Comparison of ENCODE assay signal across 12 cellular contexts in the genomic region with DNA sequence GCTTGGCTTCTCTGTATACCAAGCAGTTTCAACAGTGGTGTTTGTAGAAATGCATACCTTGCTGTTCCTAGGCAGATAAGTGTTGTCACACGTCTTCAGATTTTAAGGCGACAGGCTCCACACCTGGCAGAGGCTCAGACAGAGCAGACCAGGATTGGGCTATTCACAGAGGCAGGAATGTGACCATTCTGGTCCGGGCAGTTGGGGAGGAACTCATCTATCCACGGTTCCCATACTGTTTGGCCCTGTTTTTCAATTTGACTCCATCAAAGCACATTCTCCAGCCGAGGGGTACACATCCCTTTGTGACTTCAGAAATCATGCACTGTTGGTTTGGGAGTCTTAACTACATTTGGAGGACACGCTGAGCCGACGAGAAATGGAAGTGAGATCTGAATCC. TPM values are rescaled to one million over a fixed set of nuclear protein-coding genes. Genes with fewer than 3 reads are reported as not detected.
DNase-seq lines count a peak whose midpoint lies in the region; ATAC-seq and TF ChIP-seq lines count a peak whose summit lies in the region.
"Had no signal": no experiment of that assay in that cellular context is flagged by ENCODE, and none has a peak within 500 bp of the region (broad histone marks: within the 10 kb centered on the region; RNA-seq: fewer than 3 reads in every experiment).

No MANE protein-coding gene starts in this region.

- DNase-seq in epithelial cell of esophagus (ENCODE audit: low read depth) (peak; percentile 86), mucosa of descending colon (peak in 2 of 3 donors; percentile 73 to 77), Peyer's patch (no peak), activated gamma-delta T cell treated with Interleukin-2 at 50 U/mL for 16 hours (no peak), NCI-H82 (lab: John Stamatoyannopoulos, UW) (no peak)
- DNase-seq in activated naive CD4-positive, alpha-beta T cell (lab: John Stamatoyannopoulos, UW): no peak
- DNase-seq: activated gamma-delta T cell, NCI-H1930, tibial artery had no signal

- H3K9ac ChIP-seq in HUES64 (ENCODE audit: low read depth, low read length): peak overlapping the region; percentile 70

- no peaks in the 10 kb centered on the region for H3K36me3 ChIP-seq in HUES64 (ENCODE audit: insufficient read depth, low read length)
- no peaks in the 10 kb centered on the region for H3K36me3 ChIP-seq in mucosa of descending colon (ENCODE audit: low read depth)
- H3K36me3 ChIP-seq in Peyer's patch: no peaks in the 10 kb centered on the region
- H3K36me3 ChIP-seq: tibial artery had no signal

- H3K27me3 ChIP-seq in HUES64 (ENCODE audit: insufficient read depth, low read length): no peaks in the 10 kb centered on the region
- no peaks in the 10 kb centered on the region for H3K27me3 ChIP-seq in Peyer's patch
- H3K27me3 ChIP-seq: tibial artery had no signal

- no peak for TF ChIP-seq POLR2A in Peyer's patch (IDR thresholded peaks at IDR 0.05)

- H3K27ac ChIP-seq in 22Rv1: 0 out of 2 replicates have a peak overlapping the region, but pooled peaks have one; percentile 5
- peak overlapping the region; percentile 84 for H3K27ac ChIP-seq in HUES64 (ENCODE audit: low read depth, low read length)
- no peak overlapping the region for H3K27ac ChIP-seq in Peyer's patch

- TF ChIP-seq CTCF in 22Rv1 (IDR thresholded peaks at IDR 0.05) (no peak), epithelial cell of esophagus (IDR thresholded peaks at IDR 0.05; ENCODE audit: insufficient read depth, low read depth, low read length, missing control alignments) (no peak), mucosa of descending colon (IDR thresholded peaks at IDR 0.05) (no peak), Peyer's patch (IDR thresholded peaks at IDR 0.05) (no peak)

- peak overlapping the region; percentile 46 for H3K4me3 ChIP-seq in HUES64 (ENCODE audit: low read length)
- peak overlapping the region; percentile 53 for H3K4me3 ChIP-seq in epithelial cell of esophagus (ENCODE audit: low read length)
- H3K4me3 ChIP-seq in mucosa of descending colon: no peak overlapping the region
- H3K4me3 ChIP-seq in Peyer's patch: no peak overlapping the region
- H3K4me3 ChIP-seq: tibial artery had no signal

- WGBS in HUES64: 71% methylated on average over 8 of the region's 8 CpGs

- H3K4me1 ChIP-seq in HUES64 (ENCODE audit: insufficient read depth, low read length): peaks cover 69% of the 10 kb centered on the region
- peaks cover 14% of the 10 kb centered on the region for H3K4me1 ChIP-seq in mucosa of descending colon (ENCODE audit: low read depth)
- H3K4me1 ChIP-seq in Peyer's patch: peaks cover 0 to 13% (median 5%) of the 10 kb centered on the region in 4 donors

- peak; percentile 76 for ATAC-seq in mucosa of descending colon
- ATAC-seq: activated CD4-positive, CD25-positive, alpha-beta regulatory T cell treated with anti-CD3 and anti-CD28 coated beads, Interleukin-2, amount 50 U/mL, for 24 hours had no signal

- H3K9me3 ChIP-seq in HUES64 (ENCODE audit: insufficient read depth, low read depth, low read length): no peaks in the 10 kb centered on the region
- no peaks in the 10 kb centered on the region for H3K9me3 ChIP-seq in mucosa of descending colon
- no peaks in the 10 kb centered on the region for H3K9me3 ChIP-seq in Peyer's patch
- H3K9me3 ChIP-seq: tibial artery had no signal

- intact Hi-C loops in mucosa of descending colon (cut with DNase I, micrococcal nuclease): no loop called here

RNA-seq across cellular contexts. Expression of a gene that starts 45.5 kb away (rescaled TPM):
- polyA plus RNA-seq in HUES64 (2013, experiment 1 of 2): 19.5 TPM
- 25.1 TPM for polyA plus RNA-seq in HUES64 (2013, experiment 2 of 2)
- 100 to 1,000 TPM in 1 of 3 donors, 10 to 100 TPM in 2; 88.9 to 107 (median 94.0) TPM for total RNA-seq in mucosa of descending colon
- total RNA-seq in Peyer's patch: 100 to 1,000 TPM in 2 of 4 donors, 10 to 100 TPM in 2; 61.1 to 579 (median 115) TPM

Comparison
In these comparisons a context has a peak if more than half of its experiments do, and no peak if none do; other contexts are left out.
1. H3K27ac ChIP-seq: peak in 22Rv1 (single experiment) and HUES64 (single experiment); none in Peyer's patch (0 of 4).
2. H3K4me3 ChIP-seq: peak in HUES64 (single experiment) and epithelial cell of esophagus (single experiment); none in mucosa of descending colon (single experiment) and Peyer's patch (0 of 4).
3. DNase-seq: peak in epithelial cell of esophagus (single experiment) and mucosa of descending colon (2 of 3); none in Peyer's patch (0 of 3), activated gamma-delta T cell treated with Interleukin-2 at 50 U/mL for 16 hours (single experiment), NCI-H82 (single experiment) and activated naive CD4-positive, alpha-beta T cell (0 of 4).